In the genomic region with DNA sequence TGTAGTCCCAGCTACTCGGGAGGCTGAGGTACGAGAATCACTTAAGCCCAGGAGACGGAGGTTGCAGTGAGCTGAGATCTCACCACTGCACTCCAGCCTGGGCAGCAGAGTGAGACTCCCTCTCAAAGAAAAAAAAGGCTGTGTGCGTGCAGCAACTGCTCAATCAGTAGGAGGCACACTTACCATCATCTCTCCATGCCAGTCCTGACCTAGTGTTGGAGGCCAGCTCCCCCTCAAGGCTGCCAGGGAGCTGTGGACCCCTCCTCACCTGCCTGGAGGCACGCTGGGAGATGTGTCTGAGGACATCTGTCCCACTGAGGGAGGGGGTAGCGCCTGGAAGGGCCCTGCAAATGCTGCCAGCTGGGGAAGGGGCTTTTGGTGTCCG, we compare ENCODE assay signal across 8 cellular contexts. TPM values are rescaled to one million over a fixed set of nuclear protein-coding genes. Genes with fewer than 3 reads are reported as not detected.
DNase-seq lines count a peak whose midpoint lies in the region; ATAC-seq, FAIRE-seq and TF ChIP-seq lines count a peak whose summit lies in the region.

No MANE protein-coding gene starts in this region.

- TF ChIP-seq CTCF in breast epithelium (IDR thresholded peaks at IDR 0.05) (no peak), MCF 10A (IDR thresholded peaks at IDR 0.05; ENCODE audit: unreplicated experiment) (no peak), HepG2 (CRISPR knock-in tag; IDR thresholded peaks at IDR 0.05) (no peak), transverse colon (IDR thresholded peaks at IDR 0.05) (no peak)

- H3K4me1 ChIP-seq in breast epithelium (peaks cover 5 to 11% of the 10 kb centered on the region in 2 donors), HepG2 (ENCODE audit: insufficient read depth, low read length) (peaks cover 25% of the 10 kb centered on the region), transverse colon (peaks cover 9 to 45% (median 14%) of the 10 kb centered on the region in 4 donors)

- H3K4me3 ChIP-seq in breast epithelium: peak overlapping the region in 1 of 3 donors; percentile 32
- no peak overlapping the region for H3K4me3 ChIP-seq in HepG2 (replicated peaks in 1 of 3; ENCODE audit: insufficient read depth in 1 of 3, low read depth in 2 of 3, low read length in 3 of 3)
- no peak overlapping the region for H3K4me3 ChIP-seq in transverse colon

- H2AFZ ChIP-seq in HepG2 (ENCODE audit: low read length): no peak overlapping the region

- TF ChIP-seq EP300 in HepG2 (IDR thresholded peaks at IDR 0.05; ENCODE audit: low read depth in 2 of 2, low read length in 2 of 2) (no peak), HepG2 (CRISPR knock-in tag; IDR thresholded peaks at IDR 0.05; ENCODE audit: borderline replicate concordance) (no peak), transverse colon (IDR thresholded peaks at IDR 0.05; ENCODE audit: low read depth) (no peak)

- no peaks in the 10 kb centered on the region for H3K9me3 Mint-ChIP-seq in MCF 10A (ENCODE audit: unreplicated experiment)
- no peaks in the 10 kb centered on the region for H3K9me3 Mint-ChIP-seq in activated CD4-positive, alpha-beta memory T cell treated with anti-CD3 and anti-CD28 coated beads, Interleukin-2, amount 10 ng/mL, durations not matched to agents 7 days and 5 days

- no peaks in the 10 kb centered on the region for H3K79me2 ChIP-seq in HepG2 (ENCODE audit: insufficient read depth, low read length)

- no peaks in the 10 kb centered on the region for H3K9me3 ChIP-seq in breast epithelium
- H3K9me3 ChIP-seq in HepG2 (ENCODE audit: low read length): no peaks in the 10 kb centered on the region
- H3K9me3 ChIP-seq in transverse colon: no peaks in the 10 kb centered on the region

- CTCF ChIA-PET in MCF 10A (lab: Yijun Ruan, JAX): interaction anchor here (1.2 kb wide), 1 partner anchor 41 kb away, joined by 3 read pairs; no protein-coding TSS in a partner anchor
- CTCF ChIA-PET in activated CD4-positive, alpha-beta memory T cell treated with anti-CD3 and anti-CD28 coated beads, Interleukin-2, amount 10 ng/mL, durations not matched to agents 7 days and 5 days (lab: Charles Lee): interaction anchor here (0.5 to 6.2 kb wide), 15 partner anchors 10 to 324 kb away, joined by 3 to 89 read pairs (median 5); partner anchors contain the start of genes PIGV and RPS6KA1
- CTCF ChIA-PET in HepG2 (lab: Yijun Ruan, JAX; ENCODE audit: low intra/inter-chr PET ratio, low total read pairs): interaction anchor here (0.7 kb wide), 1 partner anchor 10 kb away, joined by 3 read pairs; no protein-coding TSS in a partner anchor

- no peak overlapping the region for H3K4me3 Mint-ChIP-seq in MCF 10A (ENCODE audit: unreplicated experiment)
- peak overlapping the region; percentile 74 for H3K4me3 Mint-ChIP-seq in activated CD4-positive, alpha-beta memory T cell treated with anti-CD3 and anti-CD28 coated beads, Interleukin-2, amount 10 ng/mL, durations not matched to agents 7 days and 5 days

- 100% methylated on average over 5 of the region's 7 CpGs for WGBS in HepG2 (ENCODE audit: low lambda C conversion rate)
- 76% methylated on average over 6 of the region's 7 CpGs; no CpG with 5 or more reads in 1 of the 2 donors for WGBS in transverse colon (ENCODE audit: low coverage in 1 of 2), 2 donors

- H3K27me3 ChIP-seq in breast epithelium (no peaks in the 10 kb centered on the region), HepG2 (ENCODE audit: control insufficient read depth in 1 of 2, insufficient read depth in 2 of 2, low read length in 2 of 2) (no peaks in the 10 kb centered on the region), transverse colon (no peaks in the 10 kb centered on the region)

- no peak overlapping the region for H3K27ac Mint-ChIP-seq in MCF 10A (ENCODE audit: low read depth, unreplicated experiment)
- peak overlapping the region; percentile 96 for H3K27ac Mint-ChIP-seq in activated CD4-positive, alpha-beta memory T cell treated with anti-CD3 and anti-CD28 coated beads, Interleukin-2, amount 10 ng/mL, durations not matched to agents 7 days and 5 days

- FAIRE-seq in HepG2 (lab: Jason Lieb, UNC): no peak
- no peak for FAIRE-seq in GM12892 (lab: Jason Lieb, UNC)
- no peak for FAIRE-seq in GM12891 (lab: Jason Lieb, UNC)

- no TSS peak for BruUV-seq in MCF 10A (replicated peaks; lab: Mats Ljungman, UMichigan)
- BruUV-seq in HepG2 (replicated peaks; lab: Mats Ljungman, UMichigan): no TSS peak

- H3K9ac ChIP-seq in HepG2 (ENCODE audit: insufficient read depth, low read depth, low read length): no peak overlapping the region

- H3K4me2 ChIP-seq in HepG2 (ENCODE audit: low read depth, low read length): no peak overlapping the region

- peaks cover 2% of the 10 kb centered on the region for H4K20me1 ChIP-seq in HepG2 (ENCODE audit: insufficient read depth, low read length)

- no peaks in the 10 kb centered on the region for H3K27me3 Mint-ChIP-seq in MCF 10A (ENCODE audit: insufficient read depth, unreplicated experiment)
- no peaks in the 10 kb centered on the region for H3K27me3 Mint-ChIP-seq in activated CD4-positive, alpha-beta memory T cell treated with anti-CD3 and anti-CD28 coated beads, Interleukin-2, amount 10 ng/mL, durations not matched to agents 7 days and 5 days

- in situ Hi-C loops in HepG2 (cut with HindIII; ENCODE audit: extremely low pct_ligation_motif_present, low pct_unique_long_range_greater_than_20kb) (no loop called here), transverse colon (cut with MboI; ENCODE audit: low pct_ligation_motif_present in 1 of 4, low pct_unique_long_range_greater_than_20kb in 1 of 4, low sequenced_read_pairs in 3 of 4) (no loop called here)

- H3K27ac ChIP-seq in breast epithelium (peak overlapping the region; percentile 79 to 89), HepG2 (ENCODE audit: extremely low read length, insufficient read depth, low read length) (no peak overlapping the region), transverse colon (peak overlapping the region; percentile 61 to 85 (median 78))

- H3K4me1 Mint-ChIP-seq in MCF 10A (ENCODE audit: insufficient read depth, unreplicated experiment): peaks cover 7% of the 10 kb centered on the region
- H3K4me1 Mint-ChIP-seq in activated CD4-positive, alpha-beta memory T cell treated with anti-CD3 and anti-CD28 coated beads, Interleukin-2, amount 10 ng/mL, durations not matched to agents 7 days and 5 days: peaks cover 90% of the 10 kb centered on the region

- ATAC-seq in HepG2 (no peak), HG03460 (IDR thresholded peaks at IDR 0.05; ENCODE audit: unreplicated experiment) (no peak)

- H3K36me3 Mint-ChIP-seq in MCF 10A (ENCODE audit: insufficient read depth, unreplicated experiment): peaks cover 21% of the 10 kb centered on the region
- peaks cover 27% of the 10 kb centered on the region for H3K36me3 Mint-ChIP-seq in activated CD4-positive, alpha-beta memory T cell treated with anti-CD3 and anti-CD28 coated beads, Interleukin-2, amount 10 ng/mL, durations not matched to agents 7 days and 5 days (ENCODE audit: low read depth)

- no peak for DNase-seq in breast epithelium (ENCODE audit: low spot score in 2 of 2)
- DNase-seq in MCF 10A (ENCODE audit: unreplicated experiment): no peak
- DNase-seq in activated CD4-positive, alpha-beta memory T cell treated with anti-CD3 and anti-CD28 coated beads, Interleukin-2, amount 10 ng/mL, durations not matched to agents 7 days and 5 days: no peak
- DNase-seq in HepG2 (ENCODE audit: low spot score): no peak
- DNase-seq in transverse colon: no peak
- no peak for DNase-seq in GM12892 (ENCODE audit: insufficient read length)
- no peak for DNase-seq in GM12891 (ENCODE audit: insufficient read length, low spot score)

- H3K36me3 ChIP-seq in breast epithelium (no peaks in the 10 kb centered on the region), HepG2 (replicated peaks in 1 of 2; ENCODE audit: control insufficient read depth in 1 of 2, insufficient read depth in 2 of 2, low read length in 2 of 2) (peaks cover 6 to 11% of the 10 kb centered on the region in 2 experiments; a peak in 4 of 5 replicates), transverse colon (no peaks in the 10 kb centered on the region)

- POLR2A ChIA-PET in MCF 10A (lab: Yijun Ruan, JAX): interaction anchor here (0.6 kb wide), 1 partner anchor 324 kb away, joined by 4 read pairs; no protein-coding TSS in a partner anchor
- POLR2A ChIA-PET in activated CD4-positive, alpha-beta memory T cell treated with anti-CD3 and anti-CD28 coated beads, Interleukin-2, amount 10 ng/mL, durations not matched to agents 7 days and 5 days (lab: Charles Lee): interaction anchor here (1.0 to 6.7 kb wide), 20 partner anchors 9 to 324 kb away, joined by 3 to 88 read pairs (median 6); partner anchors contain the start of genes HMGN2, PIGV and RPS6KA1
- POLR2A ChIA-PET in HepG2 (lab: Yijun Ruan, JAX): no interaction called here

- intact Hi-C loops in breast epithelium (cut with DNase I; ENCODE audit: low total_unique reads) (no loop called here), MCF 10A (cut with micrococcal nuclease) (no loop called here), HepG2 (cut with micrococcal nuclease; ENCODE audit: unreplicated experiment) (no loop called here), transverse colon (cut with DNase I; ENCODE audit: low total_unique reads) (no loop called here)

- TF ChIP-seq RAD21 in HepG2 (CRISPR knock-in tag; IDR thresholded peaks at IDR 0.05): no peak

- TF ChIP-seq POLR2A in breast epithelium (IDR thresholded peaks at IDR 0.05): no peak
- no peak for TF ChIP-seq POLR2A in HepG2 (IDR thresholded peaks at IDR 0.05; ENCODE audit: insufficient read depth in 1 of 2, low read depth in 2 of 2, low read length in 2 of 2)
- TF ChIP-seq POLR2A in transverse colon (IDR thresholded peaks at IDR 0.05): no peak
- TF ChIP-seq POLR2A in GM12892 (IDR thresholded peaks at IDR 0.05; ENCODE audit: low read depth, low read length): no peak
- no peak for TF ChIP-seq POLR2A in GM12891 (IDR thresholded peaks at IDR 0.05; ENCODE audit: low read depth, low read length)

RNA-seq across cellular contexts. Expression of gene RPS6KA1, which starts 11.9 kb away (rescaled TPM):
- total RNA-seq in breast epithelium (10 to 100 TPM; 12.5 to 43.0 (median 30.8) TPM), MCF 10A (2022) (43.9 and 50.9 TPM in 2 replicates), HepG2 (2016; rRNA removed; fragmentation: Illumina TruSeq; extraction: Trizol) (24.0 and 24.2 TPM in 2 replicates), transverse colon (100 to 1,000 TPM; 153 to 202 (median 174) TPM)
- 100 to 1,000 TPM; 170 to 175 TPM for total RNA-seq in activated CD4-positive, alpha-beta memory T cell treated with anti-CD3 and anti-CD28 coated beads, Interleukin-2, amount 10 ng/mL, durations not matched to agents 7 days and 5 days
- total RNA-seq in HepG2 (2016; cell fraction: cytosol; rRNA removed; fragmentation: Illumina TruSeq; extraction: Trizol; ENCODE audit: low read depth): 6.4 and 8.1 TPM in 2 replicates
- 23.3 and 24.8 TPM in 2 replicates for total RNA-seq in HepG2 (2016; cell fraction: insoluble cytoplasmic fraction; rRNA removed; fragmentation: Illumina TruSeq; extraction: Trizol)
- 14.4 and 16.8 TPM in 2 replicates for total RNA-seq in HepG2 (2016; cell fraction: membrane; rRNA removed; fragmentation: Illumina TruSeq; extraction: Trizol)
- total RNA-seq in HepG2 (2016; cell fraction: nucleus; rRNA removed; fragmentation: Illumina TruSeq; extraction: Trizol): 17.9 and 19.0 TPM in 2 replicates
- polyA plus RNA-seq in HepG2 (2011; rRNA removed): 19.6 and 22.1 TPM in 2 replicates
- 15.0 and 20.1 TPM in 2 replicates for polyA plus RNA-seq in HepG2 (2011; cell fraction: cytosol; rRNA removed)
- 28.9 and 37.3 TPM in 2 replicates for polyA plus RNA-seq in HepG2 (2011; cell fraction: nucleus; rRNA removed)
- polyA plus RNA-seq in HepG2 (2012): 14.7 and 15.4 TPM in 2 replicates
- 4.1 and 4.3 TPM in 2 replicates for polyA plus RNA-seq in HepG2 (2016; cell fraction: cytosol; fragmentation: Illumina TruSeq; extraction: Trizol; ENCODE audit: low read depth)
- polyA plus RNA-seq in HepG2 (2016; cell fraction: insoluble cytoplasmic fraction; fragmentation: Illumina TruSeq; extraction: Trizol; ENCODE audit: low read depth): 20.9 and 24.6 TPM in 2 replicates
- polyA plus RNA-seq in HepG2 (2016; cell fraction: membrane; fragmentation: Illumina TruSeq; extraction: Trizol; ENCODE audit: low read depth): 10.2 and 12.6 TPM in 2 replicates
- polyA plus RNA-seq in HepG2 (2016; cell fraction: nucleus; fragmentation: Illumina TruSeq; extraction: Trizol; ENCODE audit: insufficient read depth, low read depth): 28.1 and 28.2 TPM in 2 replicates
- 43.2 and 122 TPM in 2 replicates for polyA minus RNA-seq in HepG2 (2011; rRNA and poly(A)+ RNA removed; ENCODE audit: low replicate concordance)
- 22.6 TPM in 2 replicates for polyA minus RNA-seq in HepG2 (2011; cell fraction: cytosol; rRNA and poly(A)+ RNA removed)
- 18.8 and 26.6 TPM in 2 replicates for polyA minus RNA-seq in HepG2 (2011; cell fraction: nucleus; rRNA and poly(A)+ RNA removed)
- 56.6 TPM for polyA plus RNA-seq in GM12892 (2012; ENCODE audit: missing spikeins)
- 86.7 TPM for polyA plus RNA-seq in GM12891 (2012; ENCODE audit: low read depth, missing spikeins)
